13 cellular contexts compared by ENCODE assay signal in genomic region chr2:8441986-8442385, GRCh38.
A peak's percentile ranks its signal among the peaks of the same experiment; 100 is the strongest.
DNase-seq lines count a peak whose midpoint lies in the region; ATAC-seq, FAIRE-seq and TF ChIP-seq lines count a peak whose summit lies in the region.
"Had no signal": no experiment of that assay in that cellular context is flagged by ENCODE, and none has a peak within 500 bp of the region (broad histone marks: within the 10 kb centered on the region; RNA-seq: fewer than 3 reads in every experiment).

No MANE protein-coding gene starts in this region.

- H3K4me3 Mint-ChIP-seq in activated T-helper 1 cell treated with anti-CD3 and anti-CD28 coated beads, Interleukin-12 subunit alpha, Interleukin-12 subunit beta, Interleukin-2, Interleukin-4 antibody, amounts not matched to agents 30 ng/mL and 10 ng/mL and 1 ng/mL, durations not matched to agents 14 hours and 24 hours and 36 hours: no peak overlapping the region
- H3K4me3 Mint-ChIP-seq: activated T-cell treated with anti-CD3 and anti-CD28 coated beads, Interleukin-2, amount 50 U/mL, for 4 hours had no signal

- no peaks in the 10 kb centered on the region for H3K9me3 Mint-ChIP-seq in activated T-helper 1 cell treated with anti-CD3 and anti-CD28 coated beads, Interleukin-12 subunit alpha, Interleukin-12 subunit beta, Interleukin-2, Interleukin-4 antibody, amounts not matched to agents 30 ng/mL and 10 ng/mL and 1 ng/mL, durations not matched to agents 14 hours and 24 hours and 36 hours
- H3K9me3 Mint-ChIP-seq: activated T-cell treated with anti-CD3 and anti-CD28 coated beads, Interleukin-2, amount 50 U/mL, for 4 hours had no signal

- H3K4me3 ChIP-seq in right atrium auricular region: no peak overlapping the region
- H3K4me3 ChIP-seq in NB4 (ENCODE audit: low read depth, low read length): no peak overlapping the region
- H3K4me3 ChIP-seq: smooth muscle cell, vagina had no signal

- no peaks in the 10 kb centered on the region for H3K36me3 ChIP-seq in right atrium auricular region
- H3K36me3 ChIP-seq: brain microvascular endothelial cell, vagina had no signal

- H3K27me3 Mint-ChIP-seq in activated T-helper 1 cell treated with anti-CD3 and anti-CD28 coated beads, Interleukin-12 subunit alpha, Interleukin-12 subunit beta, Interleukin-2, Interleukin-4 antibody, amounts not matched to agents 30 ng/mL and 10 ng/mL and 1 ng/mL, durations not matched to agents 14 hours and 24 hours and 36 hours (ENCODE audit: insufficient read depth): peaks cover 25% of the 10 kb centered on the region

- no peaks in the 10 kb centered on the region for H3K27me3 ChIP-seq in right atrium auricular region
- H3K27me3 ChIP-seq: brain microvascular endothelial cell, vagina had no signal

- H3K4me1 Mint-ChIP-seq in activated T-helper 1 cell treated with anti-CD3 and anti-CD28 coated beads, Interleukin-12 subunit alpha, Interleukin-12 subunit beta, Interleukin-2, Interleukin-4 antibody, amounts not matched to agents 30 ng/mL and 10 ng/mL and 1 ng/mL, durations not matched to agents 14 hours and 24 hours and 36 hours (ENCODE audit: low read depth): peaks cover 32% of the 10 kb centered on the region

- H3K27ac Mint-ChIP-seq in activated T-helper 1 cell treated with anti-CD3 and anti-CD28 coated beads, Interleukin-12 subunit alpha, Interleukin-12 subunit beta, Interleukin-2, Interleukin-4 antibody, amounts not matched to agents 30 ng/mL and 10 ng/mL and 1 ng/mL, durations not matched to agents 14 hours and 24 hours and 36 hours: no peak overlapping the region

- no peak overlapping the region for H3K27ac ChIP-seq in right atrium auricular region
- H3K27ac ChIP-seq: brain microvascular endothelial cell, epithelial cell of prostate, vagina had no signal

- H3K4me1 ChIP-seq in right atrium auricular region: peaks cover 0 to 20% of the 10 kb centered on the region in 2 donors
- H3K4me1 ChIP-seq: vagina had no signal

- H3K36me3 Mint-ChIP-seq in activated T-helper 1 cell treated with anti-CD3 and anti-CD28 coated beads, Interleukin-12 subunit alpha, Interleukin-12 subunit beta, Interleukin-2, Interleukin-4 antibody, amounts not matched to agents 30 ng/mL and 10 ng/mL and 1 ng/mL, durations not matched to agents 14 hours and 24 hours and 36 hours (ENCODE audit: low read depth): no peaks in the 10 kb centered on the region

- no peak for TF ChIP-seq POLR2A in NB4 (IDR thresholded peaks at IDR 0.05; ENCODE audit: extremely low read depth, insufficient read length)

- DNase-seq in right atrium auricular region (ENCODE audit: low spot score) (peak; percentile 34), Right ventricle myocardium inferior (ENCODE audit: missing footprints) (no peak), NB4 (ENCODE audit: low read depth) (peak; percentile 66), HPDE6-E6E7 (ENCODE audit: extremely low spot score) (no peak), urothelium cell line (ENCODE audit: low spot score) (no peak)
- DNase-seq in stimulated activated CD4-positive, alpha-beta T cell treated with anti-CD3 and anti-CD28 coated beads, Interleukin-4, amount 100 ng/mL, for 4 hours: no peak
- DNase-seq in activated T-helper 1 cell treated with anti-CD3 and anti-CD28 coated beads, Interleukin-12 subunit alpha, Interleukin-12 subunit beta, Interleukin-2, Interleukin-4 antibody, amounts not matched to agents 30 ng/mL and 10 ng/mL and 1 ng/mL, durations not matched to agents 14 hours and 24 hours and 36 hours (ENCODE audit: low spot score): no peak
- DNase-seq: activated T-cell treated with anti-CD3 and anti-CD28 coated beads, Interleukin-2, amount 50 U/mL, for 4 hours; brain microvascular endothelial cell had no signal

- no peak for FAIRE-seq in urothelium cell line (lab: Jason Lieb, UNC)

- TF ChIP-seq CTCF in right atrium auricular region (IDR thresholded peaks at IDR 0.05) (no peak), NB4 (IDR thresholded peaks at IDR 0.05; ENCODE audit: low read depth, low read length) (no peak)

- intact Hi-C loops in Right ventricle myocardium inferior (cut with DNase I): no loop called here
- intact Hi-C loops in activated T-helper 1 cell treated with anti-CD3 and anti-CD28 coated beads, Interleukin-12 subunit alpha, Interleukin-12 subunit beta, Interleukin-2, Interleukin-4 antibody, amounts not matched to agents 30 ng/mL and 10 ng/mL and 1 ng/mL, durations not matched to agents 14 hours and 24 hours and 36 hours (cut with micrococcal nuclease): no loop called here

- no peaks in the 10 kb centered on the region for H3K9me3 ChIP-seq in right atrium auricular region
- H3K9me3 ChIP-seq: vagina had no signal

- ATAC-seq in Right ventricle myocardium inferior (no peak), HG02870 (IDR thresholded peaks at IDR 0.05; ENCODE audit: unreplicated experiment) (peak; percentile 84)
- ATAC-seq: activated T-cell treated with anti-CD3 and anti-CD28 coated beads, Interleukin-2, amount 50 U/mL, for 4 hours had no signal

Comparison
In these comparisons a context has a peak if more than half of its experiments do, and no peak if none do; other contexts are left out.
1. DNase-seq: peak in right atrium auricular region (single experiment) and NB4 (single experiment); none in Right ventricle myocardium inferior (single experiment), stimulated activated CD4-positive, alpha-beta T cell treated with anti-CD3 and anti-CD28 coated beads, Interleukin-4, amount 100 ng/mL, for 4 hours (0 of 2), activated T-helper 1 cell treated with anti-CD3 and anti-CD28 coated beads, Interleukin-12 subunit alpha, Interleukin-12 subunit beta, Interleukin-2, Interleukin-4 antibody, amounts not matched to agents 30 ng/mL and 10 ng/mL and 1 ng/mL, durations not matched to agents 14 hours and 24 hours and 36 hours (single experiment), HPDE6-E6E7 (single experiment) and urothelium cell line (single experiment).